18 cellular contexts compared by ENCODE assay signal in the genomic region with DNA sequence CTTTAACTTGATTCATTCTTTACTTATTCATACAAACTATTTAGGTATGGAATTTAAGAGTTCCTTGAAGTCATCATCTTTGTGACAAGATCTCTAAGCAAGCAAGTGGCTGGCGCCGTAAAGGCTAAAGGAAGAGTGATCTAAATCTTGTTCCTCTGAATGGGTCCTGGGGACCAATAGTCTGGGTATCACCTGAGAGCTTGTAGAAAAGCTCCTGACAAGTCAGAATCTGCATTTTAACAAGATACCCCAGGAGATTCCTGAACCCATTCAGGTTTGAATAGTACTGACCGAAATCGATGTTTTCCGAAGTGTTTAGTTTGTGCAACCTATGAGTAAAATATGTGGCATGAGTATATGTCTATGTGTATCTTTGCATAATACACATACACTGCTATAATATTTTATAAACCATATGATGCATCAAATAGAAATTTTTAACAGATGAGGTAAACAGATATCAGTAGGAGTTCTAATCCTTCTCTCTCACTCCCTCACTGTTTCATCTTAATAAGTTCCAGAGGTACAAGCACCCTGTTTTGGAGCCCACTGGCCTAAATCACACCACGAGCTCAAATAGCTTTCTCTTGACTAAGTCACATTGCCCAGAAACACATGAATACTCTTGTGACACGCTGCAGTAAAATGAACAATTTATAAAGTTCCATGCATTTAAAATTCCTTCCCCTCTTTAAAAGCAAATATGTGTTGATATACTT.
DNase-seq lines count a peak whose midpoint lies in the region; ATAC-seq and TF ChIP-seq lines count a peak whose summit lies in the region.
"Had no signal": no experiment of that assay in that cellular context is flagged by ENCODE, and none has a peak within 500 bp of the region (broad histone marks: within the 10 kb centered on the region; RNA-seq: fewer than 3 reads in every experiment).

No MANE protein-coding gene starts in this region.

- no peak overlapping the region for H3K4me3 Mint-ChIP-seq in CD8-positive, alpha-beta T cell
- H3K4me3 Mint-ChIP-seq: CD4-positive, alpha-beta memory T cell had no signal

- H3K27ac ChIP-seq in CD8-positive, alpha-beta T cell (ENCODE audit: low read depth, low read length), result no peak overlapping the region
- H3K27ac ChIP-seq: BLaER1 had no signal

- H3K27me3 Mint-ChIP-seq in CD8-positive, alpha-beta T cell (ENCODE audit: low read depth), result no peaks in the 10 kb centered on the region
- H3K27me3 Mint-ChIP-seq: CD4-positive, alpha-beta memory T cell had no signal

- no peaks in the 10 kb centered on the region for H3K36me3 ChIP-seq in adipocyte (ENCODE audit: control insufficient read depth, insufficient read depth, low read length, severe bottlenecking)
- no peaks in the 10 kb centered on the region for H3K36me3 ChIP-seq in CD8-positive, alpha-beta T cell (ENCODE audit: insufficient read depth, low read length)
- H3K36me3 ChIP-seq: BLaER1 had no signal

- POLR2A ChIA-PET in CD8-positive, alpha-beta T cell (lab: Charles Lee), result no interaction called here

- H3K4me1 Mint-ChIP-seq in CD8-positive, alpha-beta T cell (ENCODE audit: low read depth), result no peaks in the 10 kb centered on the region
- H3K4me1 Mint-ChIP-seq: CD4-positive, alpha-beta memory T cell had no signal

- H3K9ac ChIP-seq in adipocyte (ENCODE audit: low read length), result no peak overlapping the region
- H3K9ac ChIP-seq: BLaER1 had no signal

- peaks cover 39% of the 10 kb centered on the region for H3K9me3 Mint-ChIP-seq in CD8-positive, alpha-beta T cell

- no peak overlapping the region for H3K4me3 ChIP-seq in adipocyte (ENCODE audit: low read length)
- H3K4me3 ChIP-seq in CD8-positive, alpha-beta T cell (ENCODE audit: low read depth, low read length), result no peak overlapping the region
- H3K4me3 ChIP-seq: BLaER1 had no signal

- DNase-seq in EH (ENCODE audit: low read depth) (peak; percentile 21), HS-5 (ENCODE audit: low read depth) (peak; percentile 50), adipocyte (ENCODE audit: low read depth) (peak; percentile 3), kidney tubule cell (ENCODE audit: low spot score) (peak; percentile 62), posterior cingulate gyrus (no peak), SHP77 (lab: John Stamatoyannopoulos, UW) (no peak)
- no peak for DNase-seq in activated T-cell treated with anti-CD3 and anti-CD28 coated beads, Interleukin-2, amount 50 U/mL, for 1 hour
- no peak for DNase-seq in CD8-positive, alpha-beta T cell
- DNase-seq: CD4-positive, alpha-beta memory T cell; KG1; NCI-H1417; NCI-H187; NCI-H2107; NCI-H524; NCI-H82; RPMI8226; SIG-M5 had no signal

- no peak for TF ChIP-seq CTCF in CD8-positive, alpha-beta T cell (IDR thresholded peaks at IDR 0.05)

- intact Hi-C loops in posterior cingulate gyrus (cut with DNase I), result no loop called here
- intact Hi-C loops in CD8-positive, alpha-beta T cell (cut with DNase I, micrococcal nuclease), result no loop called here

- H3K36me3 Mint-ChIP-seq in CD8-positive, alpha-beta T cell, result peaks cover 2% of the 10 kb centered on the region

- no peak overlapping the region for H3K27ac Mint-ChIP-seq in CD8-positive, alpha-beta T cell
- H3K27ac Mint-ChIP-seq: CD4-positive, alpha-beta memory T cell had no signal

- CTCF ChIA-PET in CD8-positive, alpha-beta T cell (lab: Charles Lee), result no interaction called here

- no peak for ATAC-seq in CD8-positive, alpha-beta T cell

- H3K4me1 ChIP-seq in adipocyte (ENCODE audit: control insufficient read depth, insufficient read depth, low read length), result no peaks in the 10 kb centered on the region
- H3K4me1 ChIP-seq in CD8-positive, alpha-beta T cell (ENCODE audit: insufficient read depth, low read length), result no peaks in the 10 kb centered on the region
- H3K4me1 ChIP-seq: BLaER1 had no signal

- H3K27me3 ChIP-seq in adipocyte (replicated peaks; ENCODE audit: control insufficient read depth, insufficient read depth, low read length), result no peaks in the 10 kb centered on the region
- no peaks in the 10 kb centered on the region for H3K27me3 ChIP-seq in CD8-positive, alpha-beta T cell (ENCODE audit: insufficient read depth, low read length)
- H3K27me3 ChIP-seq: BLaER1 had no signal

- H3K9me3 ChIP-seq in adipocyte (ENCODE audit: control insufficient read depth, low read length), result peaks cover 18% of the 10 kb centered on the region
- peaks cover 4% of the 10 kb centered on the region for H3K9me3 ChIP-seq in CD8-positive, alpha-beta T cell (ENCODE audit: low read length)

Comparison
In these comparisons a context has a peak if more than half of its experiments do, and no peak if none do; other contexts are left out.
1. DNase-seq: peak in EH (single experiment), HS-5 (single experiment), adipocyte (single experiment) and kidney tubule cell (single experiment); none in posterior cingulate gyrus (0 of 10), activated T-cell treated with anti-CD3 and anti-CD28 coated beads, Interleukin-2, amount 50 U/mL, for 1 hour (single experiment), SHP77 (0 of 2) and CD8-positive, alpha-beta T cell (0 of 7).